ENCODE assay signal across 2 cellular contexts in the genomic region with DNA sequence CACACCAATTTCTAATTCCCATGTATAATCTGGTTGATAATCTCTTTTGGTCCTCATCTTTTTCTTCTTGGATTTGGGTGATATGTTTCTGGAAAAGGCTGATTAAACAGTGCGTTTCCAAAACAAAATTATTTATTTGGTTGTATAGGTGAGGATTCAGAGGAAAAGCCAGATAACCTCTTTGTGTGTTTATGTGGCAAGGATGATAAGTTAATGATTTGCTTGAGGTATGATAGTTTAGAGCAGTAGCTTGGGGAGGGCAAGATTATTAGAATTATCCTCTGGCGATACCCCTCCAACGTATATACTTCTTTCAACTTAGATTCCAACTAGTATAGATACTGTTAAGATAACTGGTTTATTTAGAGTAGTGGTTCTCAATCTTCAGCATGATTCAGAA.
TF ChIP-seq lines count a peak whose summit lies in the region.

No MANE protein-coding gene starts in this region.

TF ChIP-seq in liver, 16 proteins besides CTCF, POLR2A, EP300 and RAD21 (continued from another document):
- TF ChIP-seq, protein P1, sequence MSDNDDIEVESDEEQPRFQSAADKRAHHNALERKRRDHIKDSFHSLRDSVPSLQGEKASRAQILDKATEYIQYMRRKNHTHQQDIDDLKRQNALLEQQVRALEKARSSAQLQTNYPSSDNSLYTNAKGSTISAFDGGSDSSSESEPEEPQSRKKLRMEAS (IDR thresholded peaks at IDR 0.05) = no peak

TF ChIP-seq in HepG2, 621 proteins besides CTCF, POLR2A, EP300 and RAD21 (continued from another document):
- TF ChIP-seq, protein P2, sequence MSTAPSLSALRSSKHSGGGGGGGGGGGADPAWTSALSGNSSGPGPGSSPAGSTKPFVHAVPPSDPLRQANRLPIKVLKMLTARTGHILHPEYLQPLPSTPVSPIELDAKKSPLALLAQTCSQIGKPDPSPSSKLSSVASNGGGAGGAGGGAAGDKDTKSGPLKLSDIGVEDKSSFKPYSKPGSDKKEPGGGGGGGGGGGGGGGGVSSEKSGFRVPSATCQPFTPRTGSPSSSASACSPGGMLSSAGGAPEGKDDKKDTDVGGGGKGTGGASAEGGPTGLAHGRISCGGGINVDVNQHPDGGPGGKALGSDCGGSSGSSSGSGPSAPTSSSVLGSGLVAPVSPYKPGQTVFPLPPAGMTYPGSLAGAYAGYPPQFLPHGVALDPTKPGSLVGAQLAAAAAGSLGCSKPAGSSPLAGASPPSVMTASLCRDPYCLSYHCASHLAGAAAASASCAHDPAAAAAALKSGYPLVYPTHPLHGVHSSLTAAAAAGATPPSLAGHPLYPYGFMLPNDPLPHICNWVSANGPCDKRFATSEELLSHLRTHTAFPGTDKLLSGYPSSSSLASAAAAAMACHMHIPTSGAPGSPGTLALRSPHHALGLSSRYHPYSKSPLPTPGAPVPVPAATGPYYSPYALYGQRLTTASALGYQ (CRISPR knock-in tag; IDR thresholded peaks at IDR 0.05) = no peak
- TF ChIP-seq, protein P3, sequence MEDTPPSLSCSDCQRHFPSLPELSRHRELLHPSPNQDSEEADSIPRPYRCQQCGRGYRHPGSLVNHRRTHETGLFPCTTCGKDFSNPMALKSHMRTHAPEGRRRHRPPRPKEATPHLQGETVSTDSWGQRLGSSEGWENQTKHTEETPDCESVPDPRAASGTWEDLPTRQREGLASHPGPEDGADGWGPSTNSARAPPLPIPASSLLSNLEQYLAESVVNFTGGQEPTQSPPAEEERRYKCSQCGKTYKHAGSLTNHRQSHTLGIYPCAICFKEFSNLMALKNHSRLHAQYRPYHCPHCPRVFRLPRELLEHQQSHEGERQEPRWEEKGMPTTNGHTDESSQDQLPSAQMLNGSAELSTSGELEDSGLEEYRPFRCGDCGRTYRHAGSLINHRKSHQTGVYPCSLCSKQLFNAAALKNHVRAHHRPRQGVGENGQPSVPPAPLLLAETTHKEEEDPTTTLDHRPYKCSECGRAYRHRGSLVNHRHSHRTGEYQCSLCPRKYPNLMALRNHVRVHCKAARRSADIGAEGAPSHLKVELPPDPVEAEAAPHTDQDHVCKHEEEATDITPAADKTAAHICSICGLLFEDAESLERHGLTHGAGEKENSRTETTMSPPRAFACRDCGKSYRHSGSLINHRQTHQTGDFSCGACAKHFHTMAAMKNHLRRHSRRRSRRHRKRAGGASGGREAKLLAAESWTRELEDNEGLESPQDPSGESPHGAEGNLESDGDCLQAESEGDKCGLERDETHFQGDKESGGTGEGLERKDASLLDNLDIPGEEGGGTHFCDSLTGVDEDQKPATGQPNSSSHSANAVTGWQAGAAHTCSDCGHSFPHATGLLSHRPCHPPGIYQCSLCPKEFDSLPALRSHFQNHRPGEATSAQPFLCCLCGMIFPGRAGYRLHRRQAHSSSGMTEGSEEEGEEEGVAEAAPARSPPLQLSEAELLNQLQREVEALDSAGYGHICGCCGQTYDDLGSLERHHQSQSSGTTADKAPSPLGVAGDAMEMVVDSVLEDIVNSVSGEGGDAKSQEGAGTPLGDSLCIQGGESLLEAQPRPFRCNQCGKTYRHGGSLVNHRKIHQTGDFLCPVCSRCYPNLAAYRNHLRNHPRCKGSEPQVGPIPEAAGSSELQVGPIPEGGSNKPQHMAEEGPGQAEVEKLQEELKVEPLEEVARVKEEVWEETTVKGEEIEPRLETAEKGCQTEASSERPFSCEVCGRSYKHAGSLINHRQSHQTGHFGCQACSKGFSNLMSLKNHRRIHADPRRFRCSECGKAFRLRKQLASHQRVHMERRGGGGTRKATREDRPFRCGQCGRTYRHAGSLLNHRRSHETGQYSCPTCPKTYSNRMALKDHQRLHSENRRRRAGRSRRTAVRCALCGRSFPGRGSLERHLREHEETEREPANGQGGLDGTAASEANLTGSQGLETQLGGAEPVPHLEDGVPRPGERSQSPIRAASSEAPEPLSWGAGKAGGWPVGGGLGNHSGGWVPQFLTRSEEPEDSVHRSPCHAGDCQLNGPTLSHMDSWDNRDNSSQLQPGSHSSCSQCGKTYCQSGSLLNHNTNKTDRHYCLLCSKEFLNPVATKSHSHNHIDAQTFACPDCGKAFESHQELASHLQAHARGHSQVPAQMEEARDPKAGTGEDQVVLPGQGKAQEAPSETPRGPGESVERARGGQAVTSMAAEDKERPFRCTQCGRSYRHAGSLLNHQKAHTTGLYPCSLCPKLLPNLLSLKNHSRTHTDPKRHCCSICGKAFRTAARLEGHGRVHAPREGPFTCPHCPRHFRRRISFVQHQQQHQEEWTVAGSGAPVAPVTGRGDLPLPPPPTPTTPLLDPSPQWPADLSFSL (CRISPR knock-in tag; IDR thresholded peaks at IDR 0.05) = no peak
- TF ChIP-seq TAF1 (CRISPR knock-in tag; IDR thresholded peaks at IDR 0.05) = no peak
- TF ChIP-seq ELF1 (CRISPR knock-in tag; IDR thresholded peaks at IDR 0.05) = no peak
- TF ChIP-seq ZSCAN12 (CRISPR knock-in tag; IDR thresholded peaks at IDR 0.05) = no peak
- no peak for TF ChIP-seq STAG1 (CRISPR knock-in tag; IDR thresholded peaks at IDR 0.05)
- no peak for TF ChIP-seq ZKSCAN8 (CRISPR knock-in tag; IDR thresholded peaks at IDR 0.05; ENCODE audit: borderline replicate concordance)
- no peak for TF ChIP-seq ESRRA (CRISPR knock-in tag; IDR thresholded peaks at IDR 0.05; ENCODE audit: low read depth)
